ENCODE assay signal across 19 cellular contexts in the genomic region with DNA sequence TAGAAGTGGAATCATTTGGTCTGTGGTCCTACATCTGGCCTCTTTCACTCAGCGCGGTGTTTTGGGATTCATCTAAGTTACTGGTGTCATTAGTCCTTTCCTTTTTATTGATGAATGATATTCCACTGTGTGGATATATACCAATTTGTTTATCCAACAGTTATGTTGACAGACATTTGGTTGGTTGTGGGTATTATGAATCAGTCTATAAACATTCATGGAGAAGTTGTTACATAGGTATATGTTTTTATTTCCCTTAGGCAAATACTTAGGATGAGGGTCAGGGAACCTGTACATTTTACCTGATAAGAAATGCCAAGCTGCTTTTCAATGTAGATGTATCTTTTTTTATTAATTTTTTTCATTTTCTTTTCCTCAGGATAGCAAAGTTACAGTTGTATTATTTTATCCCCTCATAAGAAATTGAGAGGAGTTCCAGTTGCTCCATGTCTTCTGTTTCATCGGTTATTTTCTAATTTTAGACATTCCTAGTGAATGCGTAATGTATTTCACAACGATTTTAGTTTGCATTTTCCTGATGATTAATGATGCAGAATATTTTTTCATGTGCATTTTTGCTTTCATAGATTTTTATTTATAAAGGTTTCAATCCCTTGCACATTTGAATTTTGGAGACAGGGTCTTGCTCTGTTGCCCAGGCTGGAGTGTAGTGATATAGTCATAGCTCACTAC.
"Had no signal": no experiment of that assay in that cellular context is flagged by ENCODE, and none has a peak within 500 bp of the region (broad histone marks: within the 10 kb centered on the region; RNA-seq: fewer than 3 reads in every experiment).

No MANE protein-coding gene starts in this region.

- H3K4me3 Mint-ChIP-seq: memory B cell, naive B cell, neural crest cell had no signal

- H3K27ac ChIP-seq: ascending aorta, cardiac muscle cell, gastrocnemius medialis, tibial artery had no signal

- H3K27ac Mint-ChIP-seq: memory B cell had no signal

- ATAC-seq: activated CD4-positive, CD25-positive, alpha-beta regulatory T cell treated with anti-CD3 and anti-CD28 coated beads, Interleukin-2, amount 50 U/mL, for 24 hours; gastrocnemius medialis; left ventricle myocardium superior; stimulated activated naive CD8-positive, alpha-beta T cell treated with anti-CD3 and anti-CD28 coated beads, Interleukin-15, Interleukin-2, amounts not matched to agents 100 U/mL and 50 U/mL, for 24 hours had no signal

- H3K27me3 Mint-ChIP-seq: memory B cell, naive B cell, progenitor cell of endocrine pancreas had no signal

- DNase-seq: activated CD4-positive, alpha-beta T cell treated with anti-CD3 and anti-CD28 coated beads, Interleukin-2, amount 50 U/mL, for 1 hour; activated CD8-positive, alpha-beta memory T cell treated with anti-CD3 and anti-CD28 coated beads for 24 hours; activated CD8-positive, alpha-beta memory T cell treated with anti-CD3 and anti-CD28 coated beads, Interleukin-2, amount 50 U/mL, for 48 hours; activated naive CD4-positive, alpha-beta T cell treated with anti-CD3 and anti-CD28 coated beads, Interleukin-2, amount 50 U/mL, for 16 hours; activated T-cell treated with anti-CD3 and anti-CD28 coated beads, Interleukin-2, amount 50 U/mL, for 48 hours; dermis blood vessel endothelial cell; effector memory CD4-positive, alpha-beta T cell; gastrocnemius medialis; left ventricle myocardium superior; naive B cell; stimulated activated naive CD8-positive, alpha-beta T cell treated with anti-CD3 and anti-CD28 coated beads, Interleukin-15, Interleukin-2, amounts not matched to agents 100 U/mL and 50 U/mL, for 24 hours; substantia nigra had no signal
